ENCODE assay signal across 8 cellular contexts in the genomic region with DNA sequence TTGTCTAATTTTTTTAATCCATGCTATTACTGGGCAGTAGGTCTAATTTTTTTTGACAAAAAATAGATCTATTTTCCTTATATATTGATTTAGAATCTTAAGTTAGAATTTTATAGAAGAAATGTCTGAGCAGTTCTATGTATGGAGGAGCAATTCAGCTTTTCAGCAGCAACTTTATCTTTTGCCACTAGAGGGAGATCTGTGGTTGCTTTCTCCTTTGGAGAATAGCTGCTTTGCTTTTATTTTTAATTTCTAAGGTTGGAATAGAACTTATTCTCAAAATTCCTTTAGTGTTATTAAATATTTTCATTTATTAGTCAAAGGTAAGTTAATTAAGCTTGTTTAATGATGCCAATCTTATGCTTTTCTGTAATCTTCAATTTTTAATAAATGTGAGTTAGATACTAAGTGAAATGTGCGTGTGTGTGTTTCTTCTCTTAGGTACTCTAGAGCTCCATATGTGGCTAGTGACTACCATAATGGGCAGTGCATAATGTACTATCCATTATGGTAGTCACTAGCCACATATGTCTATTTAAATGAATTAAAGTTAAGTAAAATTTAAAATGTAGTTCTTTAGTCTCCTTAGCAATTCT. TPM values are rescaled to one million over a fixed set of nuclear protein-coding genes. Genes with fewer than 3 reads are reported as not detected.
DNase-seq lines count a peak whose midpoint lies in the region; ATAC-seq and TF ChIP-seq lines count a peak whose summit lies in the region.

No MANE protein-coding gene starts in this region.

- H3K27me3 ChIP-seq in body of pancreas (no peaks in the 10 kb centered on the region), left lung (no peaks in the 10 kb centered on the region), MG63 (no peaks in the 10 kb centered on the region)

- no peaks in the 10 kb centered on the region for H3K4me1 ChIP-seq in body of pancreas
- H3K4me1 ChIP-seq in left lung: no peaks in the 10 kb centered on the region

- H3K36me3 ChIP-seq in body of pancreas (replicated peaks in 1 of 2; ENCODE audit: insufficient read depth in 1 of 2, low read depth in 2 of 2) (no peaks in the 10 kb centered on the region), left lung (peaks cover 0 to 24% of the 10 kb centered on the region in 2 donors), MG63 (no peaks in the 10 kb centered on the region; the same call in none of the 2 replicates)

- intact Hi-C loops in body of pancreas (cut with DNase I): no loop called here
- intact Hi-C loops in left lung (cut with DNase I): no loop called here

- peak; percentile 4 to 56 (median 33) for DNase-seq in NCI-H1417 (lab: John Stamatoyannopoulos, UW)
- no peak for DNase-seq in NCI-H1417 treated with DMSO at 0.1 percent for 48 hours (lab: John Stamatoyannopoulos, UW)
- peak; percentile 46 for DNase-seq in M059J (ENCODE audit: low read depth)
- DNase-seq in body of pancreas: peak in 1 of 4 donors; percentile 3
- no peak for DNase-seq in left lung
- DNase-seq in NCI-H226: no peak
- no peak for DNase-seq in MG63

- no peaks in the 10 kb centered on the region for H3K9me3 ChIP-seq in body of pancreas
- H3K9me3 ChIP-seq in left lung: no peaks in the 10 kb centered on the region
- no peaks in the 10 kb centered on the region for H3K9me3 ChIP-seq in MG63

- ATAC-seq in GM21360 (IDR thresholded peaks at IDR 0.05; ENCODE audit: unreplicated experiment) (peak; percentile 74), body of pancreas (no peak), left lung (peak; percentile 69)

- H3K27ac ChIP-seq in body of pancreas: no peak overlapping the region
- no peak overlapping the region for H3K27ac ChIP-seq in left lung

- H3K4me3 ChIP-seq in body of pancreas (no peak overlapping the region), left lung (no peak overlapping the region), MG63 (no peak overlapping the region)

- TF ChIP-seq CTCF in body of pancreas (IDR thresholded peaks at IDR 0.05): peak; percentile 36 to 63 (median 53)
- peak; percentile 54 to 83 for TF ChIP-seq CTCF in left lung (IDR thresholded peaks at IDR 0.05)

- TF ChIP-seq POLR2A in body of pancreas (IDR thresholded peaks at IDR 0.05): no peak

- WGBS in body of pancreas, 2 donors: 95 to 100% methylated on average over 1 of the region's 1 CpG

RNA-seq across cellular contexts. Expression of a gene that starts 29.3 kb away (rescaled TPM):
- 24.1 and 35.2 TPM in 2 replicates for total RNA-seq in M059J (2014; rRNA removed; shearing (Covaris generic))
- total RNA-seq in body of pancreas (10 to 100 TPM; 13.5 to 18.7 TPM), left lung (10 to 100 TPM; 16.5 to 19.1 TPM)
- 12.7 and 13.3 TPM in 2 replicates for total RNA-seq in MG63 (2014; rRNA removed; shearing (Covaris generic); ENCODE audit: low replicate concordance)

RNA-seq across cellular contexts. Expression of a gene that starts 38.8 kb away (rescaled TPM):
- total RNA-seq in M059J (2014; rRNA removed; shearing (Covaris generic)): 4.9 and 11.0 TPM in 2 replicates
- 10 to 100 TPM in 1 of 2 donors, 1 to 10 TPM in 1; 3.6 to 10.9 TPM for total RNA-seq in body of pancreas
- total RNA-seq in left lung: 10 to 100 TPM in 1 of 2 donors, 1 to 10 TPM in 1; 9.1 to 10.1 TPM
- total RNA-seq in MG63 (2014; rRNA removed; shearing (Covaris generic); ENCODE audit: low replicate concordance): 4.4 and 6.0 TPM in 2 replicates

RNA-seq across cellular contexts. Expression of a gene that starts 59.1 kb away (rescaled TPM):
- not detected in 2 replicates for total RNA-seq in M059J (2014; rRNA removed; shearing (Covaris generic))
- total RNA-seq in body of pancreas (not detected), left lung (not detected)
- not detected in 2 replicates for total RNA-seq in MG63 (2014; rRNA removed; shearing (Covaris generic); ENCODE audit: low replicate concordance)

Comparison
In these comparisons a context has a peak if more than half of its experiments do, and no peak if none do; other contexts are left out.
1. DNase-seq: peak in NCI-H1417 (3 of 3) and M059J (single experiment); none in NCI-H1417 treated with DMSO at 0.1 percent for 48 hours (single experiment), left lung (0 of 2), NCI-H226 (single experiment) and MG63 (single experiment).